ENCODE assay signal across 21 cellular contexts in the genomic region with DNA sequence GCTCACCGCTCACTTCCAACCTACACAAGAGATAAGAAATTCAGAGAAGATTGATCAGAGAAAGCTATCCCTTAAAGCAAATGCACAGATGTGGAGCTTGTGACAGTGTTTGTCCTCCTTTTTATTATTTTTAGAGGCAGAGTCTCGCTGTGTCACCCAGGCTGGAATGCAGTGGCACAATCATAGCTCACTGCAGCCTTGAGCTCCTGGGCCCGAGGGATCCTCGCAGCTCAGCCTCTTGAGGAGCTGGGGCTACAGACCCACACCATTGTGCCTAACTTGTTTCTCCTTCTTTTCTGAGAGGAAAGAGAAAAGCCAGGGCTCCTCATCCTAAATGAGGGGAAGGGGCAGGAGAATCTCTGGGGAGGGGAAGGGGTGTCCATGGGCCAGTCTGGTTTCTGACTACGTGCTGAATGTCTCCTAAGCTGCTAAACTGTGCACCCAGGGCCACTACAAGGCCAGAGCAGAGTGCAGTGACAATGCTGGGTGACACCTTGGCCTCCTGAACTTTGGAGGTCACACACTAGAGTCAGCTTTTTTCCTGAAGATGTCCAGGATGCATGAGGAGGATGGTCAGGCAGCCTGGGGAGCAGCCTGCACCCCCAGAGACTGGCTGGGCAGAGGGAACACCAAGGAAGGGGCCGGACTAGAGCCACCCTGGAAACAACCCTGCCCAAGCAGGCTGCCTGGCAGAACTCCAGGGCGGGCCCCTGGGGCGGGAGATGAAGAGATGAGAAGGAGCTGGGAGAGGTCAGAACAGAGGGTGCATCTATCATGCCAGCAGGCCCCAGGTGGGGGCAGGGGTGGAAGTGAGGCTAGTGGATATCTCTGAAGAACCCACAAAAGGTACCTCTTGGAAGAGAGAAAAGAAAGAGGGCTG. TPM values are rescaled to one million over a fixed set of nuclear protein-coding genes. Genes with fewer than 3 reads are reported as not detected.
DNase-seq lines count a peak whose midpoint lies in the region; ATAC-seq and TF ChIP-seq lines count a peak whose summit lies in the region.
"Had no signal": no experiment of that assay in that cellular context is flagged by ENCODE, and none has a peak within 500 bp of the region (broad histone marks: within the 10 kb centered on the region; RNA-seq: fewer than 3 reads in every experiment).

No MANE protein-coding gene starts in this region.

- H3K4me3 ChIP-seq in breast epithelium = no peak overlapping the region
- no peak overlapping the region for H3K4me3 ChIP-seq in colonic mucosa
- no peak overlapping the region for H3K4me3 ChIP-seq in mucosa of descending colon
- no peak overlapping the region for H3K4me3 ChIP-seq in aorta (ENCODE audit: low read length in 2 of 2)

- BruUV-seq in MCF 10A (replicated peaks; lab: Mats Ljungman, UMichigan) = no TSS peak

- H3K4me1 ChIP-seq in breast epithelium (peaks cover 8 to 17% of the 10 kb centered on the region in 2 donors), colonic mucosa (peaks cover 11% of the 10 kb centered on the region), mucosa of descending colon (ENCODE audit: low read depth) (peaks cover 24% of the 10 kb centered on the region), aorta (ENCODE audit: control insufficient read depth in 1 of 2, insufficient read depth in 2 of 2, low read length in 2 of 2) (no peaks in the 10 kb centered on the region)

- CTCF ChIA-PET in MCF 10A (lab: Yijun Ruan, JAX) = interaction anchor here (0.9 kb wide), 1 partner anchor 13 kb away, joined by 3 read pairs; no protein-coding TSS in a partner anchor

- H3K36me3 ChIP-seq in breast epithelium = no peaks in the 10 kb centered on the region
- H3K36me3 ChIP-seq in colonic mucosa = no peaks in the 10 kb centered on the region
- H3K36me3 ChIP-seq in mucosa of descending colon (ENCODE audit: low read depth) = no peaks in the 10 kb centered on the region
- no peaks in the 10 kb centered on the region for H3K36me3 ChIP-seq in aorta (ENCODE audit: control insufficient read depth in 1 of 2, insufficient read depth in 2 of 2, low read length in 1 of 2)

- POLR2A ChIA-PET in MCF 10A (lab: Yijun Ruan, JAX) = no interaction called here

- H3K27me3 ChIP-seq in breast epithelium = no peaks in the 10 kb centered on the region
- no peaks in the 10 kb centered on the region for H3K27me3 ChIP-seq in colonic mucosa
- H3K27me3 ChIP-seq in aorta (ENCODE audit: control insufficient read depth in 1 of 2, insufficient read depth in 2 of 2, low read length in 1 of 2) = no peaks in the 10 kb centered on the region

- H3K4me3 Mint-ChIP-seq in MCF 10A (ENCODE audit: unreplicated experiment) = no peak overlapping the region
- no peak overlapping the region for H3K4me3 Mint-ChIP-seq in activated naive CD8-positive, alpha-beta T cell treated with anti-CD3 and anti-CD28 coated beads, Interleukin-2, amount 50 U/mL, for 24 hours
- H3K4me3 Mint-ChIP-seq: CD14-positive monocyte had no signal

- H3K27me3 Mint-ChIP-seq in MCF 10A (ENCODE audit: insufficient read depth, unreplicated experiment) = no peaks in the 10 kb centered on the region
- H3K27me3 Mint-ChIP-seq in activated naive CD8-positive, alpha-beta T cell treated with anti-CD3 and anti-CD28 coated beads, Interleukin-2, amount 50 U/mL, for 24 hours = peaks cover 4% of the 10 kb centered on the region

- intact Hi-C loops in breast epithelium (cut with DNase I; ENCODE audit: low total_unique reads) (no loop called here), MCF 10A (cut with micrococcal nuclease) (no loop called here), colonic mucosa (cut with DNase I) (no loop called here), mucosa of descending colon (cut with DNase I, micrococcal nuclease) (no loop called here), aorta (cut with DNase I) (no loop called here)

- H3K27ac Mint-ChIP-seq in MCF 10A (ENCODE audit: low read depth, unreplicated experiment) = no peak overlapping the region
- H3K27ac Mint-ChIP-seq in activated naive CD8-positive, alpha-beta T cell treated with anti-CD3 and anti-CD28 coated beads, Interleukin-2, amount 50 U/mL, for 24 hours = no peak overlapping the region
- H3K27ac Mint-ChIP-seq: CD14-positive monocyte had no signal

- no peak for TF ChIP-seq CTCF in breast epithelium (IDR thresholded peaks at IDR 0.05)
- TF ChIP-seq CTCF in MCF 10A (IDR thresholded peaks at IDR 0.05; ENCODE audit: unreplicated experiment) = no peak
- TF ChIP-seq CTCF in colonic mucosa (IDR thresholded peaks at IDR 0.05) = no peak
- no peak for TF ChIP-seq CTCF in mucosa of descending colon (IDR thresholded peaks at IDR 0.05)

- H3K4me1 Mint-ChIP-seq in MCF 10A (ENCODE audit: insufficient read depth, unreplicated experiment) = peaks cover 24% of the 10 kb centered on the region
- no peaks in the 10 kb centered on the region for H3K4me1 Mint-ChIP-seq in activated naive CD8-positive, alpha-beta T cell treated with anti-CD3 and anti-CD28 coated beads, Interleukin-2, amount 50 U/mL, for 24 hours
- H3K4me1 Mint-ChIP-seq: CD14-positive monocyte had no signal

- TF ChIP-seq POLR2A in breast epithelium (IDR thresholded peaks at IDR 0.05) = no peak

- ATAC-seq in mucosa of descending colon (peak; percentile 5), aorta (ENCODE audit: low FRiP score) (peak; percentile 19)
- no peak for ATAC-seq in activated naive CD8-positive, alpha-beta T cell treated with anti-CD3 and anti-CD28 coated beads, Interleukin-2, amount 50 U/mL, for 24 hours

- H3K9me3 ChIP-seq in breast epithelium (no peaks in the 10 kb centered on the region), colonic mucosa (no peaks in the 10 kb centered on the region), mucosa of descending colon (no peaks in the 10 kb centered on the region), aorta (ENCODE audit: control insufficient read depth, low read length) (peaks cover 2% of the 10 kb centered on the region)

- DNase-seq in breast epithelium (ENCODE audit: low spot score in 2 of 2) (no peak), MCF 10A (ENCODE audit: unreplicated experiment) (no peak), colonic mucosa (peak; percentile 78), mucosa of descending colon (peak; percentile 66 to 78 (median 78)), aorta (no peak), caudate nucleus (lab: John Stamatoyannopoulos, UW) (no peak), medulla oblongata (ENCODE audit: extremely low spot score) (no peak)
- DNase-seq in activated naive CD8-positive, alpha-beta T cell treated with anti-CD3 and anti-CD28 coated beads, Interleukin-2, amount 50 U/mL, for 24 hours = no peak
- DNase-seq: DMS79, Kasumi-1, MM.1S, NCI-H1048, NCI-H1417 treated with DMSO at 0.1 percent for 48 hours, NCI-H187, NCI-H2227 treated with DMSO at 0.1 percent for 48 hours, NCI-H510A treated with DMSO at 0.1 percent for 48 hours, NCI-H774, OCI-M1, Right ventricle myocardium superior had no signal

- peak overlapping the region in 1 of 2 donors; percentile 44 for H3K9ac ChIP-seq in colonic mucosa (ENCODE audit: low read depth in 2 of 2, low read length in 2 of 2)

- 91 to 94% methylated on average over 8 of the region's 8 CpGs for WGBS in aorta, 2 donors

- H3K27ac ChIP-seq in breast epithelium = peak overlapping the region; percentile 92 to 93
- peak overlapping the region; percentile 68 for H3K27ac ChIP-seq in colonic mucosa
- no peak overlapping the region for H3K27ac ChIP-seq in aorta (ENCODE audit: low read depth in 1 of 2, low read length in 2 of 2)
- H3K27ac ChIP-seq in caudate nucleus (ENCODE audit: low read depth, low read length) = no peak overlapping the region

- no peaks in the 10 kb centered on the region for H3K36me3 Mint-ChIP-seq in MCF 10A (ENCODE audit: insufficient read depth, unreplicated experiment)
- no peaks in the 10 kb centered on the region for H3K36me3 Mint-ChIP-seq in activated naive CD8-positive, alpha-beta T cell treated with anti-CD3 and anti-CD28 coated beads, Interleukin-2, amount 50 U/mL, for 24 hours (ENCODE audit: low read depth)
- H3K36me3 Mint-ChIP-seq: CD14-positive monocyte had no signal

- peaks cover 3% of the 10 kb centered on the region for H3K9me3 Mint-ChIP-seq in MCF 10A (ENCODE audit: unreplicated experiment)
- H3K9me3 Mint-ChIP-seq in activated naive CD8-positive, alpha-beta T cell treated with anti-CD3 and anti-CD28 coated beads, Interleukin-2, amount 50 U/mL, for 24 hours = peaks cover 24% of the 10 kb centered on the region

RNA-seq across cellular contexts. Expression of a gene that starts 55.5 kb away (rescaled TPM):
- total RNA-seq in breast epithelium (100 to 1,000 TPM in 1 of 3 donors, 10 to 100 TPM in 1, under 1 TPM in 1; 0.64 to 106 (median 40.0) TPM), MCF 10A (2022) (not detected in 2 replicates), colonic mucosa (10 to 100 TPM; 34.3 to 63.9 TPM), mucosa of descending colon (100 to 1,000 TPM in 1 of 3 donors, 10 to 100 TPM in 2; 52.0 to 136 (median 69.6) TPM), aorta (10 to 100 TPM in 1 of 2 donors, 1 to 10 TPM in 1; 8.0 to 28.9 TPM)
- polyA plus RNA-seq in aorta = 1 to 10 TPM; 4.1 to 4.4 TPM
- total RNA-seq: H4 had no signal
- polyA plus RNA-seq: CD14-positive monocyte had no signal

Comparison
In these comparisons a context has a peak if more than half of its experiments do, and no peak if none do; other contexts are left out.
1. DNase-seq: peak in colonic mucosa (single experiment) and mucosa of descending colon (3 of 3); none in breast epithelium (0 of 2), MCF 10A (single experiment), aorta (0 of 2), activated naive CD8-positive, alpha-beta T cell treated with anti-CD3 and anti-CD28 coated beads, Interleukin-2, amount 50 U/mL, for 24 hours (single experiment), caudate nucleus (0 of 61) and medulla oblongata (single experiment).
2. H3K27ac ChIP-seq: peak in breast epithelium (2 of 2) and colonic mucosa (single experiment); none in aorta (0 of 2) and caudate nucleus (single experiment).